In the genomic region with DNA sequence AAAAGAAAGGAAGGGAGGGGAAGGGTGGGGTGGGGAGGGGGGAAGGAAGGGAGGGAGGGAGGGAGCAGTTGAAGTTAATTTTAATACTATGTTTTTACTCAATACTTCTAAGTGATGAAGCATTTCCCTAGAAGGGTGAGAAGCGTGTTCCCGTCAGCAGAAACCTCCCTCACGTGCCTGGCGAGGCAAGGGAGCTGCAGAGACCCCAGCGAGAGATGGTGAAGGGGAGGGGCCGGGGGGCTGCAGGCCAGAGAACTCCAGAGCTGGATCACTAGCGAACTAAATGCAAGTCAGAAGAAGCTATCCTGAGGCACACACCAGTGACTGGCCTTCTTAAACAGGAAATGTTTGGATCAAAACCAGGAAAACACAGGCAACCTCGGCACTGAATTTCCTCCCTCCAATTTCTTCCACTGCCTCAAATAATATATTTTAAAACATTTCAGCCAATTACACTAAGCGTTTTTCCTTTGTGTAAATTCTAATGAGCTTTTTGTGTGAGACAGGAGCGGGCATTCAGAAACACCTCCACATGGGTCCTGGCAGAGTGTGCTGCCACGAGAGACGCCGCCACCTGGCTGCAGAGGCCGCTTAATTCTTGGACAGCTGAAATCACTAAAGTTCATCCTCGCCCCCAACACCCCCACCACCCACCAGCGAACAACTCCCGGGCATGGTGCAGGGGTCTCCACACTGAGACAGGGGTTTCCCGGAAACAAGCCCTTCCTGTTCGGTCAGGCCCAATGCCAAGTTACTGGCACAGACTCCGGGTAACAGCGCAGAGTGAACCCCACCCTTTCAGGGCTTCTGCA, we compare ENCODE assay signal across 3 cellular contexts.
TF ChIP-seq lines count a peak whose summit lies in the region.

No MANE protein-coding gene starts in this region.

TF ChIP-seq in SK-N-SH, 30 proteins besides CTCF, POLR2A, EP300 and RAD21:
- TF ChIP-seq MEF2A (IDR thresholded peaks at IDR 0.05; ENCODE audit: borderline replicate concordance, low read depth) (no peak), MAX (IDR thresholded peaks at IDR 0.05; ENCODE audit: low read depth) (no peak), FOSL2 (IDR thresholded peaks at IDR 0.05; ENCODE audit: borderline replicate concordance, low read depth) (no peak), REST (IDR thresholded peaks at IDR 0.05; ENCODE audit: low read depth, low read length) (no peak), TAF1 (IDR thresholded peaks at IDR 0.05; ENCODE audit: borderline replicate concordance, low read depth, low read length) (no peak), CHD2 (IDR thresholded peaks at IDR 0.05; ENCODE audit: low read length, partially characterized antibody) (no peak), EZH2phosphoT487 (IDR thresholded peaks at IDR 0.05; ENCODE audit: borderline replicate concordance, low read depth) (no peak), RCOR1 (IDR thresholded peaks at IDR 0.05; ENCODE audit: low read length) (no peak), RXRA (IDR thresholded peaks at IDR 0.05; ENCODE audit: borderline replicate concordance, low read depth) (no peak), ELF1 (IDR thresholded peaks at IDR 0.05) (no peak), NRF1 (IDR thresholded peaks at IDR 0.05; ENCODE audit: low read depth, low read length) (no peak)
- TF ChIP-seq, protein P1, sequence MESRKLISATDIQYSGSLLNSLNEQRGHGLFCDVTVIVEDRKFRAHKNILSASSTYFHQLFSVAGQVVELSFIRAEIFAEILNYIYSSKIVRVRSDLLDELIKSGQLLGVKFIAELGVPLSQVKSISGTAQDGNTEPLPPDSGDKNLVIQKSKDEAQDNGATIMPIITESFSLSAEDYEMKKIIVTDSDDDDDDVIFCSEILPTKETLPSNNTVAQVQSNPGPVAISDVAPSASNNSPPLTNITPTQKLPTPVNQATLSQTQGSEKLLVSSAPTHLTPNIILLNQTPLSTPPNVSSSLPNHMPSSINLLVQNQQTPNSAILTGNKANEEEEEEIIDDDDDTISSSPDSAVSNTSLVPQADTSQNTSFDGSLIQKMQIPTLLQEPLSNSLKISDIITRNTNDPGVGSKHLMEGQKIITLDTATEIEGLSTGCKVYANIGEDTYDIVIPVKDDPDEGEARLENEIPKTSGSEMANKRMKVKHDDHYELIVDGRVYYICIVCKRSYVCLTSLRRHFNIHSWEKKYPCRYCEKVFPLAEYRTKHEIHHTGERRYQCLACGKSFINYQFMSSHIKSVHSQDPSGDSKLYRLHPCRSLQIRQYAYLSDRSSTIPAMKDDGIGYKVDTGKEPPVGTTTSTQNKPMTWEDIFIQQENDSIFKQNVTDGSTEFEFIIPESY (IDR thresholded peaks at IDR 0.05; ENCODE audit: borderline replicate concordance, low read depth) = no peak

TF ChIP-seq in SK-N-SH treated with all-trans-retinoic acid at 6 μM for 48 hours, 23 proteins besides CTCF, POLR2A, EP300 and RAD21:
- no peak for TF ChIP-seq ZFP30 (CRISPR knock-in tag; IDR thresholded peaks at IDR 0.05)
- TF ChIP-seq ESRRG (CRISPR knock-in tag; IDR thresholded peaks at IDR 0.05) = no peak

TF ChIP-seq in endothelial cell of umbilical vein, 7 proteins besides CTCF, POLR2A, EP300 and RAD21:
- no peak for TF ChIP-seq JUN (IDR thresholded peaks at IDR 0.05; ENCODE audit: borderline replicate concordance, insufficient read depth, insufficient read length, low read depth)
- no peak for TF ChIP-seq FOS (IDR thresholded peaks at IDR 0.05; ENCODE audit: borderline replicate concordance, insufficient read depth, low read length)
- no peak for TF ChIP-seq POLR2AphosphoS5 (IDR thresholded peaks at IDR 0.05; ENCODE audit: insufficient read depth, low read depth, low read length)
- TF ChIP-seq MAX (IDR thresholded peaks at IDR 0.05; ENCODE audit: insufficient read depth, insufficient read length) = no peak
- TF ChIP-seq GATA2 (IDR thresholded peaks at IDR 0.05; ENCODE audit: insufficient read depth, insufficient read length, low read depth, low read length) = no peak
- no peak for TF ChIP-seq MYC (IDR thresholded peaks at IDR 0.05; ENCODE audit: low read depth, low read length)
- no peak for TF ChIP-seq EZH2 (IDR thresholded peaks at IDR 0.05; ENCODE audit: borderline replicate concordance, low read depth, low read length, severe bottlenecking)
TF ChIP-seq in endothelial cell of umbilical vein: peak in this region for 0.
